In the genomic region with DNA sequence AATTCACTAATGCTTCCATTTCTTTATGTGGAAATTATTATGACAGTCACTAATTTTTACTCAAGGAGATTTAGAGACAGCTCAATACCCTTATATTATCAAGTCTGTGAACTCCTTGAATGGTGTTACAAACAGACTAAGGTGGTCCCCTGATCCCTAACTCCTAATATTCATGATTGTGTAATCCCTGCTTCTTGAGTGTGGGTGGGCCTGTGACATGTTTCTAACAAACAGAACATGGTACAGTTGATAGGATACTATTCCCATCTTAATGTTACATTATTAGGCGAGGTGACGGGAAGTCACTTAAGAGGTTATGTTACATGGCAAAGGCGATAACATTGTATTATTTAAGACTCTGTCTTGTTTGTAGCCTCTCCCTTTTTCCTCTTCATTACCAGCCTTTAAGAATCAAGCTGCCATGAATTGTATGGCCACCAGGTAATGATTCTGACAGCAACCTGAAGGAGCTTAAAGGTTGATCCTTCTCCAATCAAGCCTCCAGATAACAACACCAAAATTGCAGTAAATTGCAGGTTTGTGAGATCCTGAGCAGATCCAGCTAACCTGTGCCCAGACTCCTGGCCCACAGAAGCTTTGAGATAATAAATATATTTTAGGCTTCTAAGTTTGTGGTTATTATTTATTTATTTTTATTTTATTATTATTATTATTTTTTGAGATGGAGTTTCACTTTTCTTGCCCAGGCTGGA, we compare ENCODE assay signal across 17 cellular contexts. TPM values are rescaled to one million over a fixed set of nuclear protein-coding genes. Genes with fewer than 3 reads are reported as not detected.
A peak's percentile ranks its signal among the peaks of the same experiment; 100 is the strongest.
DNase-seq lines count a peak whose midpoint lies in the region; ATAC-seq and TF ChIP-seq lines count a peak whose summit lies in the region.
"Had no signal": no experiment of that assay in that cellular context is flagged by ENCODE, and none has a peak within 500 bp of the region (broad histone marks: within the 10 kb centered on the region; RNA-seq: fewer than 3 reads in every experiment).

No MANE protein-coding gene starts in this region.

- no TSS peak for BruUV-seq in MCF 10A (replicated peaks; lab: Mats Ljungman, UMichigan)

- DNase-seq in activated naive CD4-positive, alpha-beta T cell treated with anti-CD3 and anti-CD28 coated beads, Interleukin-2, amount 50 U/mL, for 16 hours, result no peak
- DNase-seq in activated B cell treated with CpG ODN at 0.5 μM for 24 hours (no peak), MCF 10A (ENCODE audit: unreplicated experiment) (no peak), T-helper 9 cell (no peak)
- no peak for DNase-seq in effector memory CD4-positive, alpha-beta T cell
- DNase-seq: Caco-2, left ventricle myocardium superior, NCI-H1105 treated with DMSO at 0.1 percent for 48 hours, NCI-H524 treated with DMSO at 0.1 percent for 48 hours, right cardiac atrium, Right ventricle myocardium superior, stomach had no signal

- H3K9me3 ChIP-seq in effector memory CD4-positive, alpha-beta T cell (ENCODE audit: control insufficient read depth, low read length), result peaks cover 10% of the 10 kb centered on the region
- no peaks in the 10 kb centered on the region for H3K9me3 ChIP-seq in thymus (ENCODE audit: control insufficient read depth)
- H3K9me3 ChIP-seq: Caco-2, stomach had no signal

- peak overlapping the region; percentile 98 for H3K27ac Mint-ChIP-seq in activated naive CD4-positive, alpha-beta T cell treated with anti-CD3 and anti-CD28 coated beads, Interleukin-2, amount 50 U/mL, for 24 hours
- H3K27ac Mint-ChIP-seq in activated B cell treated with CpG ODN at 0.5 μM for 24 hours, result peak overlapping the region; percentile 85
- no peak overlapping the region for H3K27ac Mint-ChIP-seq in MCF 10A (ENCODE audit: low read depth, unreplicated experiment)
- H3K27ac Mint-ChIP-seq: WTC11 had no signal

- H3K9me3 Mint-ChIP-seq in activated naive CD4-positive, alpha-beta T cell treated with anti-CD3 and anti-CD28 coated beads, Interleukin-2, amount 50 U/mL, for 24 hours, result peaks cover 6% of the 10 kb centered on the region
- H3K9me3 Mint-ChIP-seq in activated B cell treated with CpG ODN at 0.5 μM for 24 hours (no peaks in the 10 kb centered on the region), MCF 10A (ENCODE audit: unreplicated experiment) (no peaks in the 10 kb centered on the region)
- H3K9me3 Mint-ChIP-seq: WTC11 had no signal

- POLR2A ChIA-PET in activated B cell treated with CpG ODN at 0.5 μM for 24 hours (lab: Charles Lee) (interaction anchor here (0.8 to 5.9 kb wide), 6 partner anchors 8 to 59 kb away, joined by 5 to 41 read pairs (median 16); partner anchors contain the start of gene CYTIP), MCF 10A (lab: Yijun Ruan, JAX) (no interaction called here)

- peaks cover 41% of the 10 kb centered on the region for H3K36me3 ChIP-seq in effector memory CD4-positive, alpha-beta T cell (ENCODE audit: control insufficient read depth, insufficient read depth, low read length)
- peaks cover 6% of the 10 kb centered on the region for H3K36me3 ChIP-seq in thymus (ENCODE audit: control insufficient read depth, insufficient read depth)

- peaks cover 61% of the 10 kb centered on the region for H3K4me1 ChIP-seq in effector memory CD4-positive, alpha-beta T cell (ENCODE audit: control insufficient read depth, insufficient read depth, low read length, poor library complexity, severe bottlenecking)
- H3K4me1 ChIP-seq in thymus (ENCODE audit: control insufficient read depth, insufficient read depth, low read length), result peaks cover 4% of the 10 kb centered on the region

- peak overlapping the region; percentile 49 for H3K4me3 Mint-ChIP-seq in activated naive CD4-positive, alpha-beta T cell treated with anti-CD3 and anti-CD28 coated beads, Interleukin-2, amount 50 U/mL, for 24 hours
- H3K4me3 Mint-ChIP-seq in activated B cell treated with CpG ODN at 0.5 μM for 24 hours (no peak overlapping the region), MCF 10A (ENCODE audit: unreplicated experiment) (no peak overlapping the region)
- H3K4me3 Mint-ChIP-seq: WTC11 had no signal

- H3K36me3 Mint-ChIP-seq in activated naive CD4-positive, alpha-beta T cell treated with anti-CD3 and anti-CD28 coated beads, Interleukin-2, amount 50 U/mL, for 24 hours, result peaks cover 41% of the 10 kb centered on the region
- H3K36me3 Mint-ChIP-seq in activated B cell treated with CpG ODN at 0.5 μM for 24 hours (ENCODE audit: low read depth), result peaks cover 61% of the 10 kb centered on the region
- H3K36me3 Mint-ChIP-seq in MCF 10A (ENCODE audit: insufficient read depth, unreplicated experiment), result no peaks in the 10 kb centered on the region
- H3K36me3 Mint-ChIP-seq: WTC11 had no signal

- no peaks in the 10 kb centered on the region for H3K27me3 Mint-ChIP-seq in activated naive CD4-positive, alpha-beta T cell treated with anti-CD3 and anti-CD28 coated beads, Interleukin-2, amount 50 U/mL, for 24 hours
- H3K27me3 Mint-ChIP-seq in activated B cell treated with CpG ODN at 0.5 μM for 24 hours (no peaks in the 10 kb centered on the region), MCF 10A (ENCODE audit: insufficient read depth, unreplicated experiment) (no peaks in the 10 kb centered on the region)

- 97% methylated on average over 3 of the region's 3 CpGs for WGBS in thymus

- no peaks in the 10 kb centered on the region for H3K27me3 ChIP-seq in effector memory CD4-positive, alpha-beta T cell (replicated peaks; ENCODE audit: control insufficient read depth, insufficient read depth, low read length, poor library complexity, severe bottlenecking)
- H3K27me3 ChIP-seq in thymus (ENCODE audit: control insufficient read depth, insufficient read depth), result no peaks in the 10 kb centered on the region
- H3K27me3 ChIP-seq: stomach had no signal

- intact Hi-C loops in activated B cell treated with CpG ODN at 0.5 μM for 24 hours (cut with micrococcal nuclease), result loop anchor here (2.0 kb wide), 2 partner anchors 49 to 75 kb away; no protein-coding TSS in a partner anchor
- intact Hi-C loops in MCF 10A (cut with micrococcal nuclease), result no loop called here

- no peak overlapping the region for H3K4me3 ChIP-seq in effector memory CD4-positive, alpha-beta T cell (ENCODE audit: insufficient read depth, low read depth, low read length, poor library complexity, severe bottlenecking)
- no peak overlapping the region for H3K4me3 ChIP-seq in thymus (ENCODE audit: low read length)
- H3K4me3 ChIP-seq: stomach had no signal

- CTCF ChIA-PET in activated B cell treated with CpG ODN at 0.5 μM for 24 hours (lab: Charles Lee) (interaction anchor here (1.3 to 1.6 kb wide), 3 partner anchors 76 to 84 kb away, joined by 3 to 4 read pairs (median 3); no protein-coding TSS in a partner anchor), MCF 10A (lab: Yijun Ruan, JAX) (no interaction called here)

- peak overlapping the region; percentile 8 for H3K27ac ChIP-seq in effector memory CD4-positive, alpha-beta T cell (ENCODE audit: insufficient read depth, low read length, poor library complexity, severe bottlenecking)
- peak overlapping the region; percentile 22 for H3K27ac ChIP-seq in thymus (ENCODE audit: low read depth)

- TF ChIP-seq CTCF in activated B cell treated with CpG ODN at 0.5 μM for 24 hours (IDR thresholded peaks at IDR 0.05), result no peak
- TF ChIP-seq CTCF in MCF 10A (IDR thresholded peaks at IDR 0.05; ENCODE audit: unreplicated experiment), result no peak

- H3K4me1 Mint-ChIP-seq in activated naive CD4-positive, alpha-beta T cell treated with anti-CD3 and anti-CD28 coated beads, Interleukin-2, amount 50 U/mL, for 24 hours, result peaks cover 87% of the 10 kb centered on the region
- H3K4me1 Mint-ChIP-seq in activated B cell treated with CpG ODN at 0.5 μM for 24 hours (peaks cover 70% of the 10 kb centered on the region), MCF 10A (ENCODE audit: insufficient read depth, unreplicated experiment) (no peaks in the 10 kb centered on the region)
- H3K4me1 Mint-ChIP-seq: WTC11 had no signal

- ATAC-seq in activated B cell treated with CpG ODN at 0.5 μM for 24 hours (ENCODE audit: low read depth), result no peak
- ATAC-seq in HG03521 (IDR thresholded peaks at IDR 0.05; ENCODE audit: unreplicated experiment), result no peak
- ATAC-seq: left ventricle myocardium superior, right cardiac atrium, WTC11 had no signal

RNA-seq across cellular contexts. Expression of gene CYTIP, which starts 32.1 kb away (rescaled TPM):
- total RNA-seq in activated B cell treated with CpG ODN at 0.5 μM for 24 hours (129 and 130 TPM in 2 replicates), MCF 10A (2022) (0.19 TPM in 1 of 2 replicates, not detected in the other)
- 86.5 TPM for polyA plus RNA-seq in thymus
- polyA plus RNA-seq: AG04450 had no signal

Comparison
In these comparisons a context has a peak if more than half of its experiments do, and no peak if none do; other contexts are left out.
1. RNA of gene CYTIP, which starts 32.1 kb away (total RNA-seq): 129 to 130 TPM in activated B cell treated with CpG ODN at 0.5 μM for 24 hours; 0.19 TPM in MCF 10A; every median in the first group is over 100 times any median in the second.